Comparison of ENCODE assay signal across 22 cellular contexts in genomic region chr2:16127958-16128357, GRCh38.
"Had no signal": no experiment of that assay in that cellular context is flagged by ENCODE, and none has a peak within 500 bp of the region (broad histone marks: within the 10 kb centered on the region; RNA-seq: fewer than 3 reads in every experiment).

No MANE protein-coding gene starts in this region.

- H3K9me3 Mint-ChIP-seq: immature natural killer cell; natural killer cell treated with Interleukin-12 subunit alpha and Interleukin-12 subunit beta and Interleukin-15 and Interleukin-18, amount 100 ng/mL, for 72 hours; stimulated activated naive CD8-positive, alpha-beta T cell treated with anti-CD3 and anti-CD28 coated beads, Interleukin-15, Interleukin-2, amounts not matched to agents 100 ng/mL and 50 ng/mL, for 24 hours; type B pancreatic cell had no signal

- H3K36me3 ChIP-seq: esophagus squamous epithelium, lower lobe of right lung, neural progenitor cell, sigmoid colon, spleen, suprapubic skin, thyroid gland had no signal

- H3K4me3 ChIP-seq: dorsolateral prefrontal cortex, esophagus squamous epithelium, lower lobe of right lung, neural progenitor cell, psoas muscle, sigmoid colon, spleen, suprapubic skin, thyroid gland had no signal

- H3K9me3 ChIP-seq: esophagus squamous epithelium, lower lobe of right lung, psoas muscle, sigmoid colon, spleen, suprapubic skin, thyroid gland had no signal

- H3K4me3 Mint-ChIP-seq: immature natural killer cell; natural killer cell treated with Interleukin-12 subunit alpha and Interleukin-12 subunit beta and Interleukin-15 and Interleukin-18, amount 100 ng/mL, for 72 hours; neural progenitor cell; stimulated activated naive B cell treated with anti-CD40 and anti-IgM and Interleukin-4, amounts not matched to agents 10 μg/mL and 1 μg/mL and 100 μg/mL, for 72 hours; stimulated activated naive CD8-positive, alpha-beta T cell treated with anti-CD3 and anti-CD28 coated beads, Interleukin-15, Interleukin-2, amounts not matched to agents 100 ng/mL and 50 ng/mL, for 24 hours; type B pancreatic cell had no signal

- ATAC-seq: left ventricle myocardium superior; lower lobe of right lung; natural killer cell treated with Interleukin-12 subunit alpha and Interleukin-12 subunit beta and Interleukin-15 and Interleukin-18, amount 100 ng/mL, for 72 hours; psoas muscle; right cardiac atrium; stimulated activated naive B cell treated with anti-CD40 and anti-IgM and Interleukin-4, amounts not matched to agents 10 μg/mL and 1 μg/mL and 100 μg/mL, for 72 hours had no signal

- H3K4me1 ChIP-seq: esophagus squamous epithelium, lower lobe of right lung, psoas muscle, sigmoid colon, spleen, suprapubic skin, thyroid gland had no signal

- H3K27me3 ChIP-seq: neural progenitor cell, thyroid gland had no signal

- H3K36me3 Mint-ChIP-seq: immature natural killer cell; natural killer cell treated with Interleukin-12 subunit alpha and Interleukin-12 subunit beta and Interleukin-15 and Interleukin-18, amount 100 ng/mL, for 72 hours; neural progenitor cell; stimulated activated naive B cell treated with anti-CD40 and anti-IgM and Interleukin-4, amounts not matched to agents 10 μg/mL and 1 μg/mL and 100 μg/mL, for 72 hours; type B pancreatic cell had no signal

- H3K27ac ChIP-seq: dorsolateral prefrontal cortex, esophagus squamous epithelium, lower lobe of right lung, neural progenitor cell, psoas muscle, sigmoid colon, spleen, suprapubic skin, thyroid gland had no signal

- H3K27me3 Mint-ChIP-seq: stimulated activated naive B cell treated with anti-CD40 and anti-IgM and Interleukin-4, amounts not matched to agents 10 μg/mL and 1 μg/mL and 100 μg/mL, for 72 hours; stimulated activated naive CD8-positive, alpha-beta T cell treated with anti-CD3 and anti-CD28 coated beads, Interleukin-15, Interleukin-2, amounts not matched to agents 100 ng/mL and 50 ng/mL, for 24 hours; type B pancreatic cell had no signal

- H3K27ac Mint-ChIP-seq: immature natural killer cell; natural killer cell treated with Interleukin-12 subunit alpha and Interleukin-12 subunit beta and Interleukin-15 and Interleukin-18, amount 100 ng/mL, for 72 hours; stimulated activated naive B cell treated with anti-CD40 and anti-IgM and Interleukin-4, amounts not matched to agents 10 μg/mL and 1 μg/mL and 100 μg/mL, for 72 hours; stimulated activated naive CD8-positive, alpha-beta T cell treated with anti-CD3 and anti-CD28 coated beads, Interleukin-15, Interleukin-2, amounts not matched to agents 100 ng/mL and 50 ng/mL, for 24 hours; type B pancreatic cell had no signal

- DNase-seq: caudate nucleus; cerebellar nuclear complex; dorsolateral prefrontal cortex; effector CD8-positive, alpha-beta T cell; esophagus squamous epithelium; foreskin melanocyte; hypothalamus; immature natural killer cell; left ventricle myocardium superior; lower lobe of right lung; psoas muscle; right cardiac atrium; sigmoid colon; spleen; stimulated activated CD4-positive, alpha-beta T cell treated with anti-CD3 and anti-CD28 coated beads, Interleukin-4, amount 100 ng/mL, for 4 hours; stimulated activated naive B cell treated with anti-CD40 and anti-IgM and Interleukin-4, amounts not matched to agents 10 μg/mL and 1 μg/mL and 100 μg/mL, for 72 hours; thyroid gland had no signal

- H3K4me1 Mint-ChIP-seq: immature natural killer cell; stimulated activated naive B cell treated with anti-CD40 and anti-IgM and Interleukin-4, amounts not matched to agents 10 μg/mL and 1 μg/mL and 100 μg/mL, for 72 hours had no signal
